27 cellular contexts compared by ENCODE assay signal in the genomic region with DNA sequence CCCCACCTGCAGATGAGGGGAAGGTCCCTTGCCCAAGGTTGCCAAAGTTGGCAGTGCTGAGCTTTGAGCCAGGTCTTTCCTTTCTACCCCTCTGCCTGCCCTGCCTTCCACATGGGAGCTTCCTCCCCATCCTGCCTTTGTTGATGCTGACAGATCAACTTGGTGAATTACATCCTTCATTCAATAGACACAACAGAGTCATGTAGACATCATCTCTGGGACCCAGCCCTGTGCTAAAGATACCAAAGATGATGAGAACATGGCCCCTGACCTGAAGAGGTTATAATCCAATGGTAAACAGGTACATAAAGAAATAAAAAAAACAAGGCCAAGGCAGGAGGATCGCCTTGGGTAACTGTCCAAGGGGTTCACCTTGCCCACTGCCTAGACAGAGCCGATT.
"Had no signal": no experiment of that assay in that cellular context is flagged by ENCODE, and none has a peak within 500 bp of the region (broad histone marks: within the 10 kb centered on the region; RNA-seq: fewer than 3 reads in every experiment).

No MANE protein-coding gene starts in this region.

- H3K4me3 Mint-ChIP-seq: naive B cell; naive thymus-derived CD8-positive, alpha-beta T cell; natural killer cell treated with Interleukin-12 subunit alpha and Interleukin-12 subunit beta and Interleukin-15 and Interleukin-18, amount 100 ng/mL, for 72 hours; neural progenitor cell; stimulated activated naive B cell treated with anti-CD40 and anti-IgM and Interleukin-4, amounts not matched to agents 10 μg/mL and 1 μg/mL and 100 μg/mL, for 72 hours; stimulated activated naive CD8-positive, alpha-beta T cell treated with anti-CD3 and anti-CD28 coated beads, Interleukin-15, Interleukin-2, amounts not matched to agents 100 ng/mL and 50 ng/mL, for 24 hours; type B pancreatic cell had no signal

- H3K4me1 ChIP-seq: neural progenitor cell, parathyroid adenoma, prostate gland, right atrium auricular region, right lobe of liver, sigmoid colon, stomach, tibial artery, transverse colon, upper lobe of right lung, vagina had no signal

- H3K9me3 Mint-ChIP-seq: naive B cell; naive thymus-derived CD8-positive, alpha-beta T cell; natural killer cell treated with Interleukin-12 subunit alpha and Interleukin-12 subunit beta and Interleukin-15 and Interleukin-18, amount 100 ng/mL, for 72 hours; neural progenitor cell; stimulated activated naive B cell treated with anti-CD40 and anti-IgM and Interleukin-4, amounts not matched to agents 10 μg/mL and 1 μg/mL and 100 μg/mL, for 72 hours; stimulated activated naive CD8-positive, alpha-beta T cell treated with anti-CD3 and anti-CD28 coated beads, Interleukin-15, Interleukin-2, amounts not matched to agents 100 ng/mL and 50 ng/mL, for 24 hours; type B pancreatic cell had no signal

- H3K4me3 ChIP-seq: neural progenitor cell, ovary, prostate gland, right atrium auricular region, right lobe of liver, sigmoid colon, stomach, thoracic aorta, tibial artery, transverse colon, upper lobe of right lung, vagina had no signal

- H3K36me3 Mint-ChIP-seq: naive B cell; naive thymus-derived CD8-positive, alpha-beta T cell; natural killer cell treated with Interleukin-12 subunit alpha and Interleukin-12 subunit beta and Interleukin-15 and Interleukin-18, amount 100 ng/mL, for 72 hours; type B pancreatic cell had no signal

- H3K27ac Mint-ChIP-seq: neural progenitor cell; stimulated activated naive B cell treated with anti-CD40 and anti-IgM and Interleukin-4, amounts not matched to agents 10 μg/mL and 1 μg/mL and 100 μg/mL, for 72 hours; stimulated activated naive CD8-positive, alpha-beta T cell treated with anti-CD3 and anti-CD28 coated beads, Interleukin-15, Interleukin-2, amounts not matched to agents 100 ng/mL and 50 ng/mL, for 24 hours; type B pancreatic cell had no signal

- FAIRE-seq: small intestine had no signal

- H3K4me1 Mint-ChIP-seq: naive thymus-derived CD8-positive, alpha-beta T cell; neural progenitor cell; stimulated activated naive B cell treated with anti-CD40 and anti-IgM and Interleukin-4, amounts not matched to agents 10 μg/mL and 1 μg/mL and 100 μg/mL, for 72 hours had no signal

- DNase-seq: naive B cell; naive thymus-derived CD8-positive, alpha-beta T cell; occipital lobe; ovary; retina; sigmoid colon; small intestine; stimulated activated CD4-positive, alpha-beta T cell treated with anti-CD3 and anti-CD28 coated beads, Interleukin-1b, Interleukin-23, amount 100 ng/mL, for 48 hours; stimulated activated CD4-positive, alpha-beta T cell treated with anti-CD3 and anti-CD28 coated beads, Interleukin-4, amount 100 ng/mL, for 1 hour; stimulated activated CD4-positive, alpha-beta T cell treated with anti-CD3 and anti-CD28 coated beads, Interleukin-4, amount 100 ng/mL, for 4 hours; stimulated activated CD8-positive, alpha-beta memory T cell treated with anti-CD3 and anti-CD28 coated beads, Interleukin-4, amount 100 ng/mL, for 48 hours; stimulated activated naive B cell treated with anti-CD40 and anti-IgM and Interleukin-4, amounts not matched to agents 10 μg/mL and 1 μg/mL and 100 μg/mL, for 72 hours; stimulated activated naive CD4-positive, alpha-beta T cell treated with Interleukin-2 at 50 U/mL for 16 hours; stomach; tibial artery; transverse colon; upper lobe of right lung had no signal

- ATAC-seq: naive thymus-derived CD8-positive, alpha-beta T cell; natural killer cell treated with Interleukin-12 subunit alpha and Interleukin-12 subunit beta and Interleukin-15 and Interleukin-18, amount 100 ng/mL, for 72 hours; right lobe of liver; stimulated activated naive B cell treated with anti-CD40 and anti-IgM and Interleukin-4, amounts not matched to agents 10 μg/mL and 1 μg/mL and 100 μg/mL, for 72 hours; upper lobe of right lung had no signal

- H3K9me3 ChIP-seq: ovary, prostate gland, right atrium auricular region, right lobe of liver, sigmoid colon, stomach, thoracic aorta, tibial artery, transverse colon, upper lobe of right lung, vagina had no signal

- H3K27ac ChIP-seq: neural progenitor cell, ovary, parathyroid adenoma, prostate gland, right atrium auricular region, right lobe of liver, sigmoid colon, stomach, thoracic aorta, tibial artery, transverse colon, upper lobe of right lung, vagina had no signal

- H3K27me3 ChIP-seq: neural progenitor cell, ovary, right atrium auricular region, right lobe of liver, sigmoid colon, stomach, tibial artery, transverse colon, upper lobe of right lung, vagina had no signal

- H3K27me3 Mint-ChIP-seq: naive B cell; naive thymus-derived CD8-positive, alpha-beta T cell; natural killer cell treated with Interleukin-12 subunit alpha and Interleukin-12 subunit beta and Interleukin-15 and Interleukin-18, amount 100 ng/mL, for 72 hours; stimulated activated naive B cell treated with anti-CD40 and anti-IgM and Interleukin-4, amounts not matched to agents 10 μg/mL and 1 μg/mL and 100 μg/mL, for 72 hours; stimulated activated naive CD8-positive, alpha-beta T cell treated with anti-CD3 and anti-CD28 coated beads, Interleukin-15, Interleukin-2, amounts not matched to agents 100 ng/mL and 50 ng/mL, for 24 hours; type B pancreatic cell had no signal
